In genomic region chr14:63663428-63664142, GRCh38 we compare ENCODE assay signal across 1 cellular context.
TF ChIP-seq lines count a peak whose summit lies in the region.

No MANE protein-coding gene starts in this region.

TF ChIP-seq in IMR-90, 13 proteins besides CTCF, POLR2A, EP300 and RAD21 (continued from another document):
- TF ChIP-seq, protein P1, sequence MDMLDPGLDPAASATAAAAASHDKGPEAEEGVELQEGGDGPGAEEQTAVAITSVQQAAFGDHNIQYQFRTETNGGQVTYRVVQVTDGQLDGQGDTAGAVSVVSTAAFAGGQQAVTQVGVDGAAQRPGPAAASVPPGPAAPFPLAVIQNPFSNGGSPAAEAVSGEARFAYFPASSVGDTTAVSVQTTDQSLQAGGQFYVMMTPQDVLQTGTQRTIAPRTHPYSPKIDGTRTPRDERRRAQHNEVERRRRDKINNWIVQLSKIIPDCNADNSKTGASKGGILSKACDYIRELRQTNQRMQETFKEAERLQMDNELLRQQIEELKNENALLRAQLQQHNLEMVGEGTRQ (IDR thresholded peaks at IDR 0.05; ENCODE audit: low read depth, low read length), result no peak
- no peak for TF ChIP-seq MXI1 (IDR thresholded peaks at IDR 0.05; ENCODE audit: borderline replicate concordance, low read depth, low read length)
- no peak for TF ChIP-seq CEBPB (IDR thresholded peaks at IDR 0.05; ENCODE audit: low read depth, low read length)
